In the genomic region with DNA sequence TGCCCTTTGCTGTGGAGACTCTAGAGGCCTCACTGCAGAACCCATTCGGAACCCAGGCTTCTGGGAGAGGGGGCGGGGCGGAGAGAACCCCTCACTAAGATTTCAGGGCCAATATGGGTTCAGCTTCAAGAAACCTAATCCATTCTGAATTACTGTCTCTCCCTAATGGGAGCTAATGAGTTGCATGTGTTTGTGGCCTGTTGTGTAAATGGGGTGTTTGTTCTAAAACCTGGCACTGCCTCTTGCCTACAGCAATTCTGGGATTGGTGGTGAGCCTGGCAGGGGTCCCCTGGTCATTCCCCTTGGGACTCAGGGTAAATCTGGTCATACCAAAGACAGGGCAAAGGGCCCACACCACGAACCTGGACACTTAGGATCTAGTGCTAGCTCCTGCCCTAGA, we compare ENCODE assay signal across 12 cellular contexts. TPM values are rescaled to one million over a fixed set of nuclear protein-coding genes. Genes with fewer than 3 reads are reported as not detected.
DNase-seq lines count a peak whose midpoint lies in the region; ATAC-seq and TF ChIP-seq lines count a peak whose summit lies in the region.
"Had no signal": no experiment of that assay in that cellular context is flagged by ENCODE, and none has a peak within 500 bp of the region (broad histone marks: within the 10 kb centered on the region; RNA-seq: fewer than 3 reads in every experiment).

No MANE protein-coding gene starts in this region.

- H3K4me1 Mint-ChIP-seq in H9 = peaks cover 36 to 37% of the 10 kb centered on the region in 2 experiments
- H3K4me1 Mint-ChIP-seq in central memory CD8-positive, alpha-beta T cell = peaks cover 6% of the 10 kb centered on the region

- H3K4me1 ChIP-seq in H9 (ENCODE audit: insufficient read depth, low read length) (peaks cover 5% of the 10 kb centered on the region), mesenchymal stem cell (ENCODE audit: control insufficient read depth, insufficient read depth, low read depth, low read length) (peaks cover 10% of the 10 kb centered on the region), subcutaneous abdominal adipose tissue (ENCODE audit: control insufficient read depth in 5 of 5, insufficient read depth in 5 of 5, low read length in 5 of 5) (peaks cover 4 to 48% (median 37%) of the 10 kb centered on the region in 5 donors), adrenal gland (replicated peaks in 1 of 2) (peaks cover 0 to 14% of the 10 kb centered on the region in 2 donors)

- H3K27me3 Mint-ChIP-seq in H9 (ENCODE audit: low read depth) = peaks cover 8% of the 10 kb centered on the region
- peaks cover 46% of the 10 kb centered on the region for H3K27me3 Mint-ChIP-seq in central memory CD8-positive, alpha-beta T cell

- TF ChIP-seq CTCF in H9 (conservative IDR thresholded peaks at IDR 0.05) (no peak), adrenal gland (IDR thresholded peaks at IDR 0.05) (no peak)

- H3K23me2 ChIP-seq in H9 (ENCODE audit: insufficient read length, low read depth, low read length, poor library complexity, severe bottlenecking) = peaks cover 7% of the 10 kb centered on the region

- H4K20me1 ChIP-seq in H9 (ENCODE audit: control insufficient read depth, insufficient read depth, insufficient read length) = no peaks in the 10 kb centered on the region

- H3K36me3 ChIP-seq in mesenchymal stem cell (ENCODE audit: control insufficient read depth in 1 of 2, insufficient read depth in 2 of 2, low read depth in 1 of 2, low read length in 2 of 2) (no peaks in the 10 kb centered on the region), subcutaneous abdominal adipose tissue (ENCODE audit: control insufficient read depth in 5 of 5, insufficient read depth in 5 of 5, low read length in 5 of 5) (no peaks in the 10 kb centered on the region), adrenal gland (replicated peaks in 1 of 2) (no peaks in the 10 kb centered on the region)

- H4K8ac ChIP-seq in H9 (replicated peaks; ENCODE audit: insufficient read length, low read depth, low read length) (no peak overlapping the region), mesenchymal stem cell (ENCODE audit: low read length) (peak overlapping the region; percentile 97)

- H3K23ac ChIP-seq in H9 (ENCODE audit: insufficient read length, low read depth, low read length) = no peak overlapping the region
- H3K23ac ChIP-seq in mesenchymal stem cell (ENCODE audit: low read length in 2 of 2) = no peak overlapping the region

- H3K9ac ChIP-seq in H9 (ENCODE audit: extremely low read depth, insufficient read length, low read length) (no peak overlapping the region), mesenchymal stem cell (ENCODE audit: low read length) (no peak overlapping the region), subcutaneous abdominal adipose tissue (ENCODE audit: low read length in 5 of 5) (no peak overlapping the region)

- no peak overlapping the region for H3T11ph ChIP-seq in H9 (ENCODE audit: low read length)

- no peak overlapping the region for H4K5ac ChIP-seq in H9 (ENCODE audit: insufficient read length, low read depth, low read length)

- H2BK12ac ChIP-seq in H9 (ENCODE audit: insufficient read length, low read depth, low read length) (no peak overlapping the region), mesenchymal stem cell (ENCODE audit: low read length in 2 of 2) (peak overlapping the region; percentile 85 to 92)

- peaks cover 3 to 9% of the 10 kb centered on the region in 2 experiments; a peak in 3 of 5 replicates for H3K9me3 Mint-ChIP-seq in H9
- H3K9me3 Mint-ChIP-seq in central memory CD8-positive, alpha-beta T cell = no peaks in the 10 kb centered on the region
- H3K9me3 Mint-ChIP-seq: activated T-helper 1 cell treated with anti-CD3 and anti-CD28 coated beads, Interleukin-12 subunit alpha, Interleukin-12 subunit beta, Interleukin-2, Interleukin-4 antibody, amounts not matched to agents 30 ng/mL and 10 ng/mL and 1 ng/mL, durations not matched to agents 14 hours and 24 hours and 36 hours had no signal

- H3K4ac ChIP-seq in H9 (ENCODE audit: low read depth, low read length) = no peak overlapping the region
- H3K4ac ChIP-seq in mesenchymal stem cell (ENCODE audit: low read depth in 1 of 2, low read length in 2 of 2) = peak overlapping the region; percentile 81 to 84

- H2BK20ac ChIP-seq in H9 (ENCODE audit: low read depth, low read length, poor library complexity, severe bottlenecking) = peak overlapping the region; percentile 62

- H3K4me3 Mint-ChIP-seq in H9 = peak overlapping the region; percentile 58 to 85
- H3K4me3 Mint-ChIP-seq in central memory CD8-positive, alpha-beta T cell = peak overlapping the region; percentile 50
- H3K4me3 Mint-ChIP-seq: activated T-helper 1 cell treated with anti-CD3 and anti-CD28 coated beads, Interleukin-12 subunit alpha, Interleukin-12 subunit beta, Interleukin-2, Interleukin-4 antibody, amounts not matched to agents 30 ng/mL and 10 ng/mL and 1 ng/mL, durations not matched to agents 14 hours and 24 hours and 36 hours had no signal

- H3K79me2 ChIP-seq in H9 (ENCODE audit: insufficient read depth, low read length) = no peaks in the 10 kb centered on the region

- no peaks in the 10 kb centered on the region for H3K27me3 ChIP-seq in H9 (ENCODE audit: insufficient read depth, low read length)
- H3K27me3 ChIP-seq in mesenchymal stem cell (ENCODE audit: control insufficient read depth in 1 of 2, insufficient read depth in 1 of 2, low read length in 2 of 2) = peaks cover 37 to 78% of the 10 kb centered on the region in 2 experiments
- H3K27me3 ChIP-seq in subcutaneous abdominal adipose tissue (ENCODE audit: control insufficient read depth in 5 of 5, insufficient read depth in 4 of 5, low read length in 5 of 5) = peaks cover 10 to 20% (median 14%) of the 10 kb centered on the region in 5 donors
- H3K27me3 ChIP-seq in adrenal gland = peaks cover 25% of the 10 kb centered on the region

- no peak overlapping the region for H3K27ac Mint-ChIP-seq in H9
- no peak overlapping the region for H3K27ac Mint-ChIP-seq in central memory CD8-positive, alpha-beta T cell (ENCODE audit: low read depth)
- H3K27ac Mint-ChIP-seq: activated T-helper 1 cell treated with anti-CD3 and anti-CD28 coated beads, Interleukin-12 subunit alpha, Interleukin-12 subunit beta, Interleukin-2, Interleukin-4 antibody, amounts not matched to agents 30 ng/mL and 10 ng/mL and 1 ng/mL, durations not matched to agents 14 hours and 24 hours and 36 hours had no signal

- H2AK5ac ChIP-seq in H9 (ENCODE audit: insufficient read length, low read length) (no peak overlapping the region), mesenchymal stem cell (ENCODE audit: low read length, severe bottlenecking) (no peak overlapping the region)

- H3K14ac ChIP-seq in H9 (ENCODE audit: insufficient read depth, low read length) (no peak overlapping the region), mesenchymal stem cell (ENCODE audit: low read length in 2 of 2) (no peak overlapping the region)

- intact Hi-C loops in adrenal gland (cut with DNase I) = no loop called here

- H2BK5ac ChIP-seq in H9 (ENCODE audit: insufficient read length, low read length) (no peak overlapping the region), mesenchymal stem cell (ENCODE audit: low read depth, low read length, poor library complexity, severe bottlenecking) (no peak overlapping the region)

- no peak overlapping the region for H2BK120ac ChIP-seq in H9 (ENCODE audit: low read depth, low read length, poor library complexity, severe bottlenecking)
- H2BK120ac ChIP-seq in mesenchymal stem cell (ENCODE audit: low read depth, low read length) = peak overlapping the region; percentile 96

- no peaks in the 10 kb centered on the region for H3K79me1 ChIP-seq in H9 (ENCODE audit: insufficient read depth, low read depth, low read length, poor library complexity, severe bottlenecking)
- no peaks in the 10 kb centered on the region for H3K79me1 ChIP-seq in mesenchymal stem cell (replicated peaks; ENCODE audit: low read length, poor library complexity, severe bottlenecking)

- H2BK15ac ChIP-seq in H9 (ENCODE audit: low read depth, low read length) (no peak overlapping the region), mesenchymal stem cell (ENCODE audit: low read depth, poor library complexity, severe bottlenecking) (peak overlapping the region; percentile 97)

- H3K18ac ChIP-seq in H9 (ENCODE audit: insufficient read length, low read depth, low read length) (no peak overlapping the region), mesenchymal stem cell (ENCODE audit: low read depth in 1 of 2, low read length in 2 of 2) (peak overlapping the region; percentile 75 to 85)

- no peak for ATAC-seq in central memory CD8-positive, alpha-beta T cell (replicated peaks; ENCODE audit: extremely low read depth, poor library complexity, severe bottlenecking)
- ATAC-seq in SK-N-SH treated with all-trans-retinoic acid at 6 μM for 48 hours = no peak

- DNase-seq in H9 = no peak
- no peak for DNase-seq in central memory CD8-positive, alpha-beta T cell (ENCODE audit: low spot score in 2 of 2)
- no peak for DNase-seq in mesenchymal stem cell
- no peak for DNase-seq in NCI-H1436 (lab: John Stamatoyannopoulos, UW)
- DNase-seq in adrenal gland = no peak
- DNase-seq: NCI-H2029 had no signal

- peak overlapping the region; percentile 78 for H3K4me2 ChIP-seq in H9 (ENCODE audit: insufficient read depth, insufficient read length, low read length)
- H3K4me2 ChIP-seq in mesenchymal stem cell (ENCODE audit: low read length, poor library complexity, severe bottlenecking) = no peak overlapping the region

- no peak for TF ChIP-seq POLR2A in adrenal gland (IDR thresholded peaks at IDR 0.05)

- H2AFZ ChIP-seq in H9 (ENCODE audit: low read length) (no peak overlapping the region), mesenchymal stem cell (ENCODE audit: low read depth, low read length) (no peak overlapping the region)

- H4K91ac ChIP-seq in H9 (ENCODE audit: insufficient read length, low read depth, low read length) (no peak overlapping the region), mesenchymal stem cell (ENCODE audit: low read length) (peak overlapping the region; percentile 87)

- no peaks in the 10 kb centered on the region for H3K9me3 ChIP-seq in H9 (ENCODE audit: control insufficient read depth, low read depth, low read length)
- no peaks in the 10 kb centered on the region for H3K9me3 ChIP-seq in mesenchymal stem cell (ENCODE audit: control insufficient read depth, low read length)
- H3K9me3 ChIP-seq in subcutaneous abdominal adipose tissue (ENCODE audit: control insufficient read depth in 5 of 5, low read length in 5 of 5) = no peaks in the 10 kb centered on the region
- H3K9me3 ChIP-seq in adrenal gland (replicated peaks in 1 of 3) = no peaks in the 10 kb centered on the region

- peak overlapping the region in 1 of 2 experiments; percentile 72 for H3K4me3 ChIP-seq in mesenchymal stem cell (ENCODE audit: insufficient read depth in 1 of 2, low read depth in 1 of 2, low read length in 2 of 2)
- peak overlapping the region in 3 of 5 donors; percentile 61 to 68 (median 62) for H3K4me3 ChIP-seq in subcutaneous abdominal adipose tissue (ENCODE audit: low read depth in 1 of 5, low read length in 5 of 5)
- H3K4me3 ChIP-seq in adrenal gland = no peak overlapping the region
- H3K4me3 ChIP-seq: K562 had no signal

- WGBS in H9 (ENCODE audit: extremely low coverage, insufficient read length, low lambda C conversion rate) = no CpG with 5 or more reads among the region's 4 CpGs
- 78% methylated on average over 4 of the region's 4 CpGs for WGBS in mesenchymal stem cell
- 74 to 92% (median 87%) methylated on average over 3 to 4 of the region's 4 CpGs for WGBS in adrenal gland, 4 donors

- no peak overlapping the region for H3K27ac ChIP-seq in H9 (ENCODE audit: insufficient read length, low read depth, low read length)
- no peak overlapping the region for H3K27ac ChIP-seq in mesenchymal stem cell (ENCODE audit: low read length, poor library complexity, severe bottlenecking)
- peak overlapping the region; percentile 46 for H3K27ac ChIP-seq in subcutaneous abdominal adipose tissue (ENCODE audit: low read depth, low read length)
- H3K27ac ChIP-seq in adrenal gland = peak overlapping the region in 2 of 5 donors; percentile 49 to 64

- H3K56ac ChIP-seq in H9 (ENCODE audit: insufficient read length, low read depth, low read length) = no peak overlapping the region

- H3K36me3 Mint-ChIP-seq in H9 (ENCODE audit: insufficient read depth in 1 of 3, low read depth in 3 of 3) = no peaks in the 10 kb centered on the region; a peak in 3 of 7 replicates
- no peaks in the 10 kb centered on the region for H3K36me3 Mint-ChIP-seq in central memory CD8-positive, alpha-beta T cell (ENCODE audit: insufficient read depth)

RNA-seq across cellular contexts. Expression of a gene that starts 0.6 kb away (rescaled TPM):
- total RNA-seq in H9 (2021) = 7.5 and 7.7 TPM in 2 replicates
- 3.3 TPM for polyA plus RNA-seq in mesenchymal stem cell (2013, experiment 1 of 2)
- 2.9 TPM for polyA plus RNA-seq in mesenchymal stem cell (2013, experiment 2 of 2)
- 1 to 10 TPM; 1.3 to 9.2 (median 3.3) TPM for total RNA-seq in adrenal gland
- polyA plus RNA-seq in adrenal gland = 1 to 10 TPM; 1.4 to 7.0 (median 4.3) TPM
- total RNA-seq: activated T-helper 1 cell treated with anti-CD3 and anti-CD28 coated beads, Interleukin-12 subunit alpha, Interleukin-12 subunit beta, Interleukin-2, Interleukin-4 antibody, amounts not matched to agents 30 ng/mL and 10 ng/mL and 1 ng/mL, durations not matched to agents 14 hours and 24 hours and 36 hours; K562; OCI-LY7; renal cortical epithelial cell had no signal
- polyA plus RNA-seq: K562 had no signal

RNA-seq across cellular contexts. Expression of a gene that starts 8.1 kb away (rescaled TPM):
- total RNA-seq in H9 (2021) (not detected in 2 replicates), adrenal gland (not detected)
- polyA plus RNA-seq in mesenchymal stem cell (2013, experiment 1 of 2) = 0.01 TPM
- 0.01 TPM for polyA plus RNA-seq in mesenchymal stem cell (2013, experiment 2 of 2)
- polyA plus RNA-seq in adrenal gland = not detected
- total RNA-seq: activated T-helper 1 cell treated with anti-CD3 and anti-CD28 coated beads, Interleukin-12 subunit alpha, Interleukin-12 subunit beta, Interleukin-2, Interleukin-4 antibody, amounts not matched to agents 30 ng/mL and 10 ng/mL and 1 ng/mL, durations not matched to agents 14 hours and 24 hours and 36 hours; OCI-LY7; renal cortical epithelial cell had no signal

RNA-seq across cellular contexts. Expression of a gene that starts 23.2 kb away (rescaled TPM):
- not detected in 2 replicates for total RNA-seq in H9 (2021)
- polyA plus RNA-seq in mesenchymal stem cell (2013, experiment 1 of 2) = 0.91 TPM
- polyA plus RNA-seq in mesenchymal stem cell (2013, experiment 2 of 2) = 1.2 TPM
- 1 to 10 TPM in 1 of 8 donors, under 1 TPM in 4, not detected in 3; 0.32 to 2.6 (median 0.55) TPM for total RNA-seq in adrenal gland
- 1 to 10 TPM in 2 of 3 donors, under 1 TPM in 1; 0.40 to 3.1 (median 1.5) TPM for polyA plus RNA-seq in adrenal gland
- total RNA-seq: activated T-helper 1 cell treated with anti-CD3 and anti-CD28 coated beads, Interleukin-12 subunit alpha, Interleukin-12 subunit beta, Interleukin-2, Interleukin-4 antibody, amounts not matched to agents 30 ng/mL and 10 ng/mL and 1 ng/mL, durations not matched to agents 14 hours and 24 hours and 36 hours; K562; OCI-LY7 had no signal
- polyA plus RNA-seq: K562 had no signal

RNA-seq across cellular contexts. Expression of a gene that starts 39.0 kb away (rescaled TPM):
- 13.2 and 16.0 TPM in 2 replicates for total RNA-seq in H9 (2021)
- polyA plus RNA-seq in mesenchymal stem cell (2013, experiment 1 of 2) = 10.6 TPM
- polyA plus RNA-seq in mesenchymal stem cell (2013, experiment 2 of 2) = 10.0 TPM
- total RNA-seq in adrenal gland = 10 to 100 TPM; 15.4 to 42.8 (median 20.3) TPM
- 10 to 100 TPM in 1 of 3 donors, 1 to 10 TPM in 2; 5.2 to 11.2 (median 6.4) TPM for polyA plus RNA-seq in adrenal gland

RNA-seq across cellular contexts. Expression of a gene that starts 46.6 kb away (rescaled TPM):
- total RNA-seq in H9 (2021) = 2.6 and 3.0 TPM in 2 replicates
- 0.64 TPM for polyA plus RNA-seq in mesenchymal stem cell (2013, experiment 1 of 2)
- polyA plus RNA-seq in mesenchymal stem cell (2013, experiment 2 of 2) = 0.53 TPM
- 1 to 10 TPM in 6 of 8 donors, under 1 TPM in 2; 0.48 to 5.6 (median 2.6) TPM for total RNA-seq in adrenal gland
- polyA plus RNA-seq in adrenal gland = 10 to 100 TPM in 1 of 3 donors, 1 to 10 TPM in 2; 1.1 to 34.9 (median 5.7) TPM

Comparison
In these comparisons a context has a peak if more than half of its experiments do, and no peak if none do; other contexts are left out.
1. H3K4me3 ChIP-seq: peak in subcutaneous abdominal adipose tissue (3 of 5); none in adrenal gland (0 of 4).